8 cellular contexts compared by ENCODE assay signal in the genomic region with DNA sequence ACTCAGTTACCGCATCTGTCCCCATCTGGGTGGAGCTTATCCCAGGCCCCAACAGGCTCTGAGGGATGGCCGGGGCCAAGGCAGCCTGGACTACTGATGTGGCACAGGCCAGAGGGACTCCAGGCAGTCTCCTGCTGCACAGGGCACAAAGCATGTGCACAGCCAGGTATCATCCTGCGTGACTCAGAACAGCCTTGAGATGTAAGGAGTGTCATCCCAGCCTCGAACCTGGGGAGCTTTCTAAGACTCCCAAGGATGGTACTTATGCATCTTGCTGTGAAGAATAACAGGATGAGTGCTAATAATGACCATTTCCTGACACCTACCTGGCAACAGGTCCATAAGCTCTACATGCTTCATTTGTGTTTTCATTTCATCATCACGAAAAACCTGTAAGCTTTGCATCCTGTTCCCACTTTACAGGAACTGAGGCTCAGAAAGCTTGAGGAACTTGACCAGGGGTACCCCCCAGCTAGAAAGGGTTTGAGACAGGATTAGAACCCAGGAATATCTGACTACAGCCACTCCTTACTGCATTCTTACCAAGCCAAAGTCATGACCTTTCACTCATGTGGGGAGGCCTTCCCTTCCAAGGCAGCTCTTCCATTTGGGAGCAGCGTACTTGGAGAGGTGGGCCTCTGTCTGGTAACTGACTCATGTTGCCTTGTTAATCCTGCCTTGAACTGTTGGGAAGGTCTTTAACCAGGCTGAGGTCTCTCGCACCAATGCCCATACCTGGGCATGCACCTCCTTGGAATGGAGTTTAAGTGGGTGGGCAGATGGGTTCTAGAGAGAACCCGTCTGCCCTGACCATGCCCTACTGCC. TPM values are rescaled to one million over a fixed set of nuclear protein-coding genes. Genes with fewer than 3 reads are reported as not detected.
DNase-seq lines count a peak whose midpoint lies in the region; ATAC-seq and TF ChIP-seq lines count a peak whose summit lies in the region.

No MANE protein-coding gene starts in this region.

- TSS peak; percentile 48 for BruUV-seq in HCT116 (replicated peaks; lab: Mats Ljungman, UMichigan)

- no peak for TF ChIP-seq POLR2A in HCT116 (IDR thresholded peaks at IDR 0.05; ENCODE audit: borderline replicate concordance, extremely low read depth, insufficient read depth, insufficient read length)

- H3K4me1 ChIP-seq in HCT116 (ENCODE audit: control insufficient read depth in 1 of 2, insufficient read depth in 2 of 2, low read length in 2 of 2): peaks cover 30 to 32% of the 10 kb centered on the region in 2 experiments

- no peaks in the 10 kb centered on the region for H3K27me3 ChIP-seq in HCT116 (ENCODE audit: insufficient read depth, low read length)

- no peaks in the 10 kb centered on the region for H3K9me3 Mint-ChIP-seq in activated naive CD4-positive, alpha-beta T cell treated with anti-CD3 and anti-CD28 coated beads, Interleukin-2, amount 10 ng/mL, durations not matched to agents 7 days and 5 days
- no peaks in the 10 kb centered on the region for H3K9me3 Mint-ChIP-seq in type B pancreatic cell

- H3K9me3 ChIP-seq in HCT116 (ENCODE audit: control insufficient read depth in 1 of 2, insufficient read depth in 1 of 2, low read depth in 1 of 2, low read length in 2 of 2): no peaks in the 10 kb centered on the region
- peaks cover 2% of the 10 kb centered on the region for H3K9me3 ChIP-seq in iPS-18c (ENCODE audit: control insufficient read depth, insufficient read depth, low read length)

- POLR2A ChIA-PET in HCT116 (lab: Charles Lee): interaction anchor here (0.8 to 29.0 kb wide), 6 partner anchors 16 to 58 kb away, joined by 3 to 779 read pairs (median 8); a partner anchor contains a TSS

- peak overlapping the region; percentile 2 for H3K27ac ChIP-seq in HCT116 (ENCODE audit: low read depth, low read length)

- H3K36me3 Mint-ChIP-seq in activated naive CD4-positive, alpha-beta T cell treated with anti-CD3 and anti-CD28 coated beads, Interleukin-2, amount 10 ng/mL, durations not matched to agents 7 days and 5 days: peaks cover 15% of the 10 kb centered on the region
- H3K36me3 Mint-ChIP-seq in type B pancreatic cell: no peaks in the 10 kb centered on the region

- peak overlapping the region; percentile 88 for H3K27ac Mint-ChIP-seq in activated naive CD4-positive, alpha-beta T cell treated with anti-CD3 and anti-CD28 coated beads, Interleukin-2, amount 10 ng/mL, durations not matched to agents 7 days and 5 days
- H3K27ac Mint-ChIP-seq in type B pancreatic cell: peak overlapping the region; percentile 56

- CTCF ChIA-PET in HCT116 (lab: Charles Lee): interaction anchor here (1.3 to 1.4 kb wide), 2 partner anchors 20 to 357 kb away, joined by 3 to 6 read pairs; no protein-coding TSS in a partner anchor
- CTCF ChIA-PET in activated naive CD4-positive, alpha-beta T cell treated with anti-CD3 and anti-CD28 coated beads, Interleukin-2, amount 10 ng/mL, durations not matched to agents 7 days and 5 days (lab: Charles Lee): interaction anchor here (0.6 to 1.4 kb wide), 3 partner anchors 25 to 96 kb away, joined by 3 to 4 read pairs (median 3); no protein-coding TSS in a partner anchor

- RAD21 ChIA-PET in HCT116 (lab: Charles Lee; ENCODE audit: low non-redundant PET in 1 of 2, low total read pairs in 2 of 2, uncharacterized antibody in 2 of 2, unreplicated experiment in 2 of 2): interaction anchor here in 1 of 2 experiments (0.6 to 1.0 kb wide), 3 partner anchors 18 to 49 kb away, joined by 3 to 4 read pairs (median 3); no protein-coding TSS in a partner anchor

- H4K20me1 ChIP-seq in HCT116 (ENCODE audit: insufficient read depth): no peaks in the 10 kb centered on the region

- peaks cover 36% of the 10 kb centered on the region for H3K4me1 Mint-ChIP-seq in activated naive CD4-positive, alpha-beta T cell treated with anti-CD3 and anti-CD28 coated beads, Interleukin-2, amount 10 ng/mL, durations not matched to agents 7 days and 5 days
- H3K4me1 Mint-ChIP-seq in type B pancreatic cell (ENCODE audit: unreplicated experiment): peaks cover 4% of the 10 kb centered on the region

- peaks cover 5% of the 10 kb centered on the region for H3K27me3 Mint-ChIP-seq in activated naive CD4-positive, alpha-beta T cell treated with anti-CD3 and anti-CD28 coated beads, Interleukin-2, amount 10 ng/mL, durations not matched to agents 7 days and 5 days
- peaks cover 21% of the 10 kb centered on the region for H3K27me3 Mint-ChIP-seq in type B pancreatic cell

- H2AFZ ChIP-seq in HCT116 (ENCODE audit: low read depth, low read length, poor library complexity, severe bottlenecking): no peak overlapping the region

- peak overlapping the region; percentile 90 for H3K4me2 ChIP-seq in HCT116 (ENCODE audit: low read length)

- TF ChIP-seq RAD21 in HCT116 (IDR thresholded peaks at IDR 0.05; ENCODE audit: low read depth): no peak

- H3K9ac ChIP-seq in HCT116 (ENCODE audit: low read length): peak overlapping the region; percentile 22; the same call in 1 of the 2 replicates

- intact Hi-C loops in HCT116 (cut with micrococcal nuclease): no loop called here

- peak overlapping the region; percentile 77 for H3K4me3 Mint-ChIP-seq in activated naive CD4-positive, alpha-beta T cell treated with anti-CD3 and anti-CD28 coated beads, Interleukin-2, amount 10 ng/mL, durations not matched to agents 7 days and 5 days
- H3K4me3 Mint-ChIP-seq in type B pancreatic cell: peak overlapping the region; percentile 85

- no peaks in the 10 kb centered on the region for H3K36me3 ChIP-seq in HCT116 (ENCODE audit: control insufficient read depth in 1 of 2, insufficient read depth in 2 of 2, low read length in 2 of 2)

- no peak for DNase-seq in AG10803 (ENCODE audit: low read depth)
- no peak for DNase-seq in HCT116 (ENCODE audit: low read depth, low spot score)
- no peak for DNase-seq in activated naive CD4-positive, alpha-beta T cell treated with anti-CD3 and anti-CD28 coated beads, Interleukin-2, amount 10 ng/mL, durations not matched to agents 7 days and 5 days
- no peak for DNase-seq in type B pancreatic cell (ENCODE audit: extremely low spot score, unreplicated experiment)
- no peak for DNase-seq in NCI-H2171 (lab: John Stamatoyannopoulos, UW)
- no peak for DNase-seq in NCI-H748 (lab: John Stamatoyannopoulos, UW; ENCODE audit: unreplicated experiment)

- no peaks in the 10 kb centered on the region for H3K9me2 ChIP-seq in HCT116 (ENCODE audit: insufficient read depth)

- peak overlapping the region; percentile 82 for H3K4me3 ChIP-seq in AG10803 (ENCODE audit: low read length)
- peak overlapping the region; percentile 82 to 89 for H3K4me3 ChIP-seq in HCT116 (replicated peaks in 1 of 2; ENCODE audit: low read depth in 1 of 2, low read length in 2 of 2)
- H3K4me3 ChIP-seq in iPS-18c (ENCODE audit: insufficient read depth, low read depth, low read length): peak overlapping the region; percentile 28

- ATAC-seq in HCT116: peak; percentile 46
- ATAC-seq in GM18519 (IDR thresholded peaks at IDR 0.05; ENCODE audit: low FRiP score, unreplicated experiment): no peak

- peaks cover 46% of the 10 kb centered on the region for H3K79me2 ChIP-seq in HCT116 (ENCODE audit: insufficient read depth, low read length)

- TF ChIP-seq CTCF in AG10803 (conservative IDR thresholded peaks at IDR 0.05; ENCODE audit: low read length) (no peak), HCT116 (IDR thresholded peaks at IDR 0.05 in 2 of 3, conservative IDR thresholded peaks at IDR 0.05 in 1 of 3; ENCODE audit: borderline replicate concordance in 1 of 3, insufficient read depth in 1 of 3, low read depth in 2 of 3, low read length in 2 of 3) (no peak), type B pancreatic cell (conservative IDR thresholded peaks at IDR 0.05) (no peak)

TF ChIP-seq in HCT116, 20 proteins besides CTCF, POLR2A, EP300 and RAD21:
- TF ChIP-seq ZNF274 (IDR thresholded peaks at IDR 0.05; ENCODE audit: low read depth, low read length) (no peak), TCF7L2 (IDR thresholded peaks at IDR 0.05; ENCODE audit: borderline replicate concordance, extremely low read depth, insufficient read depth, insufficient read length) (no peak), SP1 (IDR thresholded peaks at IDR 0.05; ENCODE audit: low read depth) (no peak), POLR2AphosphoS5 (IDR thresholded peaks at IDR 0.05; ENCODE audit: low read depth, low read length) (peak; percentile 43), CEBPB (IDR thresholded peaks at IDR 0.05; ENCODE audit: low read depth) (no peak)
- TF ChIP-seq, protein P1, sequence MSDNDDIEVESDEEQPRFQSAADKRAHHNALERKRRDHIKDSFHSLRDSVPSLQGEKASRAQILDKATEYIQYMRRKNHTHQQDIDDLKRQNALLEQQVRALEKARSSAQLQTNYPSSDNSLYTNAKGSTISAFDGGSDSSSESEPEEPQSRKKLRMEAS (IDR thresholded peaks at IDR 0.05): no peak

RNA-seq across cellular contexts. Expression of a gene that starts 1.9 kb away (rescaled TPM):
- 113 TPM for total RNA-seq in HCT116 (2021; ENCODE audit: unreplicated experiment)
- 184 and 189 TPM in 2 replicates for polyA plus RNA-seq in HCT116 (2012)
- 8.3 and 17.0 TPM in 2 replicates for total RNA-seq in type B pancreatic cell (ENCODE audit: low replicate concordance)

RNA-seq across cellular contexts. Expression of a gene that starts 25.6 kb away (rescaled TPM):
- total RNA-seq in HCT116 (2021; ENCODE audit: unreplicated experiment) (180 TPM), type B pancreatic cell (ENCODE audit: low replicate concordance) (81.3 and 84.9 TPM in 2 replicates)
- polyA plus RNA-seq in HCT116 (2012): 404 and 522 TPM in 2 replicates

RNA-seq across cellular contexts. Expression of a gene that starts 35.6 kb away (rescaled TPM):
- total RNA-seq in HCT116 (2021; ENCODE audit: unreplicated experiment): 1.9 TPM
- polyA plus RNA-seq in HCT116 (2012): 2.0 and 2.5 TPM in 2 replicates
- 33.8 and 43.0 TPM in 2 replicates for total RNA-seq in type B pancreatic cell (ENCODE audit: low replicate concordance)

RNA-seq across cellular contexts. Expression of a gene that starts 57.2 kb away (rescaled TPM):
- total RNA-seq in HCT116 (2021; ENCODE audit: unreplicated experiment) (40.4 TPM), type B pancreatic cell (ENCODE audit: low replicate concordance) (9.9 and 52.7 TPM in 2 replicates)
- 21.0 and 24.0 TPM in 2 replicates for polyA plus RNA-seq in HCT116 (2012)

Comparison
In these comparisons a context has a peak if more than half of its experiments do, and no peak if none do; other contexts are left out.
1. H3K4me3 ChIP-seq: peak in every context shown above with its lines; median percentile 86 in HCT116; 82 in AG10803; 28 in iPS-18c.
2. RNA of a gene that starts 35.6 kb away (total RNA-seq): 33.8 to 43.0 TPM in type B pancreatic cell; 1.9 TPM in HCT116 (single experiment); every median in the first group is over 10 times any median in the second.